ENCODE assay signal across 9 cellular contexts in the genomic region with DNA sequence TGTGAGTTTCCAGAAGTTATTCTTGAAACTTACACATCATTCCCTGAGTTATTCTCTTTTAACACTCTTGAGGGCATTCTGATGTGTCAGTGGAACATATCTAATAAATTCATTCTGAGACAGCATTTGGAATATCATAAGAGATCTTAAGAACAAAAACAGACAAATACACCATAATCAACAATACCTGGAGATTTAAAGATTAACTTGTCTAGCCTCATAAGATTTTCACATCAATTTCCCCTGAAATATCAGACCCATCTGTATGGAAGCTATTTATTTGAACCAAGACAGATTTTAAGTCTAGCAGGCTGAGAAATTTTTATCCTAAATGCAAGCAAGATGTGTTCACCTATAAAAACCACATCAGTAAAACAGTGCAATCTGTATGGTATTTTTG.
"Had no signal": no experiment of that assay in that cellular context is flagged by ENCODE, and none has a peak within 500 bp of the region (broad histone marks: within the 10 kb centered on the region; RNA-seq: fewer than 3 reads in every experiment).

No MANE protein-coding gene starts in this region.

- DNase-seq: GM23248, GOT3, H7, H9, HCEC 1CT, HFFc6 had no signal

- H3K9ac ChIP-seq: GM23248 had no signal

- H3K4me2 ChIP-seq: GM23338 had no signal

- H3K4me3 ChIP-seq: GM23248, GM23338, HAP-1 had no signal

- H3K36me3 ChIP-seq: HAP-1 had no signal

- H3K27ac ChIP-seq: GM23248 had no signal

- ATAC-seq: GM23338, HCT116 had no signal

- H2AFZ ChIP-seq: GM23248, GM23338 had no signal

- H3K4me1 ChIP-seq: HAP-1 had no signal

- H3K9me3 ChIP-seq: HAP-1 had no signal
